Comparison of ENCODE assay signal across 19 cellular contexts in the genomic region with DNA sequence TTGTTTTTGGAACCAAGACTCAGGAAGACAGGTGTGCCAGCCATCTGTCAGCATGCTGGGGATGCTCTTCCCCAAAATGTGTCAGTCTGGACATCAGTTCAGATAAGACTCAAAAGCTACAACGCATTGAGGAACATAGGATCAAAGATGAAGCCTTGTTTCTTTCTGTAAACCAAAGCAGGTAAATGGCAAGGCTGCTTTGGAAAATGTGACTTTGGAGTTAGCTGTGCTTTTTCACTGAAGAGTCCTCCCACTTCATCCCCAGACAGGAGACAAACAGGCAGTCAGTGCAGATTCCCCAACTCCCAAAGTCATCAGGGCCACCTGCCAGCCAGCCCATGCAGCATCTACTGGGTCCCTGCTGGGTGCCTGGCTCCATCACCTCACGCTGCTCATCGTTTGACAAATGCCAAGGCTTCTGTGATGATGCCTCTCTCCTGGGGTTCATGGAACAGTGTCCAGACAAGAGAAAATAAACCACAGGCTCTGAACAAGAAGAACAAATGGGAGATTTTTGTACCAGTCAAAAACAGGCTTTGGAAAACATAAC.
"Had no signal": no experiment of that assay in that cellular context is flagged by ENCODE, and none has a peak within 500 bp of the region (broad histone marks: within the 10 kb centered on the region; RNA-seq: fewer than 3 reads in every experiment).

No MANE protein-coding gene starts in this region.

- H3K27me3 Mint-ChIP-seq: naive thymus-derived CD8-positive, alpha-beta T cell; stimulated activated naive CD8-positive, alpha-beta T cell treated with anti-CD3 and anti-CD28 coated beads, Interleukin-15, amount 100 ng/mL, for 72 hours had no signal

- H3K4me1 Mint-ChIP-seq: stimulated activated effector memory CD8-positive, alpha-beta T cell treated with anti-CD3 and anti-CD28 coated beads, Interleukin-12 subunit alpha, Interleukin-12 subunit beta, amount 100 ng/mL, for 72 hours had no signal

- H3K36me3 Mint-ChIP-seq: activated naive CD4-positive, alpha-beta T cell treated with anti-CD3 and anti-CD28 coated beads, Interleukin-2, amount 50 U/mL, for 72 hours; naive thymus-derived CD8-positive, alpha-beta T cell; stimulated activated effector memory CD8-positive, alpha-beta T cell treated with anti-CD3 and anti-CD28 coated beads, Interleukin-12 subunit alpha, Interleukin-12 subunit beta, amount 100 ng/mL, for 72 hours; WTC11 had no signal

- H3K27ac Mint-ChIP-seq: activated naive CD4-positive, alpha-beta T cell treated with anti-CD3 and anti-CD28 coated beads, Interleukin-2, amount 50 U/mL, for 72 hours; mesothelial cell of epicardium; naive thymus-derived CD8-positive, alpha-beta T cell; neural progenitor cell; stimulated activated effector memory CD8-positive, alpha-beta T cell treated with anti-CD3 and anti-CD28 coated beads, Interleukin-12 subunit alpha, Interleukin-12 subunit beta, amount 100 ng/mL, for 72 hours; stimulated activated naive CD8-positive, alpha-beta T cell treated with anti-CD3 and anti-CD28 coated beads, Interleukin-15, amount 100 ng/mL, for 72 hours; WTC11 had no signal

- DNase-seq: activated gamma-delta T cell treated with Interleukin-2 at 50 U/mL for 16 hours; activated T-cell treated with anti-CD3 and anti-CD28 coated beads, Interleukin-2, amount 50 U/mL, for 1 hour; aorta; brain microvascular endothelial cell; esophagus squamous epithelium; gastrocnemius medialis; hypothalamus; left ventricle myocardium inferior; naive thymus-derived CD8-positive, alpha-beta T cell; posterior cingulate gyrus; small intestine; stimulated activated CD4-positive, alpha-beta T cell treated with anti-CD3 and anti-CD28 coated beads, Interleukin-2, amount 100 ng/mL, for 24 hours; stimulated activated naive CD8-positive, alpha-beta T cell treated with anti-CD3 and anti-CD28 coated beads, Interleukin-15, amount 100 ng/mL, for 72 hours; tibial artery had no signal

- H3K4me3 Mint-ChIP-seq: mesothelial cell of epicardium; naive thymus-derived CD8-positive, alpha-beta T cell; neural progenitor cell; stimulated activated effector memory CD8-positive, alpha-beta T cell treated with anti-CD3 and anti-CD28 coated beads, Interleukin-12 subunit alpha, Interleukin-12 subunit beta, amount 100 ng/mL, for 72 hours; stimulated activated naive CD8-positive, alpha-beta T cell treated with anti-CD3 and anti-CD28 coated beads, Interleukin-15, amount 100 ng/mL, for 72 hours; WTC11 had no signal
